ENCODE assay signal across 21 cellular contexts in genomic region chr14:36713960-36714703, GRCh38. TPM values are rescaled to one million over a fixed set of nuclear protein-coding genes. Genes with fewer than 3 reads are reported as not detected.
"Had no signal": no experiment of that assay in that cellular context is flagged by ENCODE, and none has a peak within 500 bp of the region (broad histone marks: within the 10 kb centered on the region; RNA-seq: fewer than 3 reads in every experiment).

No MANE protein-coding gene starts in this region.

- FAIRE-seq: HTR-8/SVneo had no signal

- H3K36me3 ChIP-seq: MG63, Peyer's patch, SJSA1 had no signal

- DNase-seq: MG63; NCI-H1092 treated with DMSO at 0.1 percent for 48 hours; NCI-H187; NCI-H2029; NCI-H2081 treated with DMSO at 0.1 percent for 48 hours; NCI-H2171; NCI-H345; NCI-H446 treated with DMSO at 0.1 percent for 48 hours; NCI-H510A treated with DMSO at 0.1 percent for 48 hours; NCI-H82; NK-92 treated with Interleukin-12 subunit alpha and Interleukin-12 subunit beta, amount 100 ng/mL, for 24 hours; PC-9; Peyer's patch; SIG-M5 had no signal

- H2AFZ ChIP-seq: PC-9 had no signal

- H3K9ac ChIP-seq: KMS-11 had no signal

- H3K27ac ChIP-seq: HL-60, KMS-11, PC-9, Peyer's patch, SJSA1, SK-N-MC had no signal

- H3K4me3 ChIP-seq: MG63, PC-9, Peyer's patch, SJSA1, SK-N-MC had no signal

- H3K27me3 ChIP-seq: MG63, Peyer's patch had no signal

- H3K9me3 ChIP-seq: MG63, Peyer's patch, SJSA1 had no signal

- ATAC-seq: Right ventricle myocardium inferior had no signal

- H3K4me2 ChIP-seq: KMS-11, PC-9 had no signal

- H3K4me1 ChIP-seq: Peyer's patch, SJSA1 had no signal

RNA-seq across cellular contexts. Expression of gene PAX9, which starts 52.5 kb away (rescaled TPM):
- total RNA-seq: Peyer's patch, Right ventricle myocardium inferior, RPMI7951 had no signal
